ENCODE assay signal across 9 cellular contexts in the genomic region with DNA sequence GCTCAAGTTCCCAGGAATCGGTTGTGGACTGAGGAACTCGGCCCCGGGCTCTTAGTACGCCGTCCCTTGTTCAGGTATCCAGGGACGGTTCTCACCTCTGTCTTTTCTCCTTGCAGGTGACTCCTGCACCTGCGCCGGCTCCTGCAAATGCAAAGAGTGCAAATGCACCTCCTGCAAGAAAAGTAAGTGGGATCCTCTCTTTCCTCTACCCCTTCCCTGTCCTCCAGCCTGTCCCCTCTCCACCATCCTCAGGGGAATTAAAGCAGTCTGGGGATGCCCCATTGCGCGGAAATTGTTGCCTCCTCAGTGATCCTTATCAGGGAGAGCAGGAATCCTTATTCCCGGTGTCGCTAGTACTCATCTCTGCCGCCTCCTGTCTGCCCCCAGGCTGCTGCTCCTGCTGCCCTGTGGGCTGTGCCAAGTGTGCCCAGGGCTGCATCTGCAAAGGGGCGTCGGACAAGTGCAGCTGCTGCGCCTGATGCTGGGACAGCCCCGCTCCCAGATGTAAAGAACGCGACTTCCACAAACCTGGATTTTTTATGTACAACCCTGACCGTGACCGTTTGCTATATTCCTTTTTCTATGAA. TPM values are rescaled to one million over a fixed set of nuclear protein-coding genes. Genes with fewer than 3 reads are reported as not detected.
DNase-seq lines count a peak whose midpoint lies in the region; ATAC-seq, FAIRE-seq and TF ChIP-seq lines count a peak whose summit lies in the region.
"Had no signal": no experiment of that assay in that cellular context is flagged by ENCODE, and none has a peak within 500 bp of the region (broad histone marks: within the 10 kb centered on the region; RNA-seq: fewer than 3 reads in every experiment).

No MANE protein-coding gene starts in this region.

- no peaks in the 10 kb centered on the region for H3K36me3 ChIP-seq in bronchial epithelial cell (ENCODE audit: control insufficient read depth, insufficient read depth, low read length)
- H3K36me3 ChIP-seq in aorta (ENCODE audit: control insufficient read depth in 1 of 2, insufficient read depth in 2 of 2, low read length in 1 of 2), result no peaks in the 10 kb centered on the region

- intact Hi-C loops in aorta (cut with DNase I), result loop anchor here (1.0 to 10.0 kb wide), 3 partner anchors 17 to 94 kb away; partner anchors contain the start of gene MT1X (in 1 of the 2)

- H3K9me3 ChIP-seq in aorta (ENCODE audit: control insufficient read depth, low read length), result no peaks in the 10 kb centered on the region

- FAIRE-seq in bronchial epithelial cell (lab: Jason Lieb, UNC), result no peak

- peak overlapping the region; percentile 50 for H3K4me3 ChIP-seq in bronchial epithelial cell (ENCODE audit: low read depth, low read length)
- peak overlapping the region; percentile 60 to 96 for H3K4me3 ChIP-seq in aorta (ENCODE audit: low read length in 2 of 2)

- 1% methylated on average over 21 of the region's 21 CpGs for WGBS in aorta, 2 donors

- H3K27me3 ChIP-seq in bronchial epithelial cell (ENCODE audit: control insufficient read depth, insufficient read depth, low read length) (no peaks in the 10 kb centered on the region), aorta (ENCODE audit: control insufficient read depth in 1 of 2, insufficient read depth in 2 of 2, low read length in 1 of 2) (no peaks in the 10 kb centered on the region)

- DNase-seq in DMS53 treated with DMSO at 0.1 percent for 48 hours (lab: John Stamatoyannopoulos, UW; ENCODE audit: unreplicated experiment) (peak; percentile 61), M059J (ENCODE audit: low read depth) (peak; percentile 53), bronchial epithelial cell (ENCODE audit: low read depth) (peak; percentile 7), mesenteric fat pad (ENCODE audit: low spot score) (peak; percentile 89), aorta (no peak)
- no peak for DNase-seq in NK-92 treated with Interleukin-12 subunit alpha and Interleukin-12 subunit beta, amount 100 ng/mL, for 24 hours (lab: John Stamatoyannopoulos, UW)

- peaks cover 0 to 5% of the 10 kb centered on the region in 2 donors for H3K4me1 ChIP-seq in aorta (ENCODE audit: control insufficient read depth in 1 of 2, insufficient read depth in 2 of 2, low read length in 2 of 2)

- no peak for TF ChIP-seq CTCF in bronchial epithelial cell (IDR thresholded peaks at IDR 0.05; ENCODE audit: insufficient read depth, low read length, severe bottlenecking)

- H3K27ac ChIP-seq in aorta (ENCODE audit: low read depth in 1 of 2, low read length in 2 of 2), result peak overlapping the region; percentile 15 to 19

- ATAC-seq in aorta (ENCODE audit: low FRiP score) (no peak), HG02759 (IDR thresholded peaks at IDR 0.05; ENCODE audit: unreplicated experiment) (no peak), GM18870 (IDR thresholded peaks at IDR 0.05; ENCODE audit: unreplicated experiment) (no peak)

RNA-seq across cellular contexts. Expression of gene MT2A, which starts 0.6 kb away (rescaled TPM):
- total RNA-seq in M059J (2014; rRNA removed; shearing (Covaris generic)), result 521 and 535 TPM in 2 replicates
- total RNA-seq in bronchial epithelial cell (10.0 and 34.0 TPM in 2 replicates), mesenteric fat pad (2,392 TPM), aorta (1,000 to 10,000 TPM in 1 of 2 donors, 100 to 1,000 TPM in 1; 146 to 1,375 TPM)
- 1,000 to 10,000 TPM in 1 of 2 donors, 100 to 1,000 TPM in 1; 320 to 1,681 TPM for polyA plus RNA-seq in aorta

RNA-seq across cellular contexts. Expression of gene MT1E, which starts 16.6 kb away (rescaled TPM):
- 89.2 and 89.4 TPM in 2 replicates for total RNA-seq in M059J (2014; rRNA removed; shearing (Covaris generic))
- total RNA-seq in bronchial epithelial cell, result 60.8 and 90.5 TPM in 2 replicates
- 410 TPM for total RNA-seq in mesenteric fat pad
- 100 to 1,000 TPM in 1 of 2 donors, 10 to 100 TPM in 1; 47.8 to 355 TPM for total RNA-seq in aorta
- 100 to 1,000 TPM; 185 to 606 TPM for polyA plus RNA-seq in aorta

RNA-seq across cellular contexts. Expression of gene MT3, which starts 19.6 kb away (rescaled TPM):
- not detected in 2 replicates for total RNA-seq in M059J (2014; rRNA removed; shearing (Covaris generic))
- total RNA-seq in bronchial epithelial cell (not detected in 2 replicates), mesenteric fat pad (not detected), aorta (1 to 10 TPM in 1 of 2 donors, not detected in 1; 1.6 TPM)
- not detected for polyA plus RNA-seq in aorta

RNA-seq across cellular contexts. Expression of gene MT1M, which starts 23.5 kb away (rescaled TPM):
- total RNA-seq in M059J (2014; rRNA removed; shearing (Covaris generic)), result 0.22 and 1.4 TPM in 2 replicates
- total RNA-seq in bronchial epithelial cell (0.26 TPM in 1 of 2 replicates, not detected in the other), mesenteric fat pad (367 TPM), aorta (100 to 1,000 TPM in 1 of 2 donors, 10 to 100 TPM in 1; 11.8 to 129 TPM)
- polyA plus RNA-seq in aorta, result 10 to 100 TPM; 40.1 to 72.2 TPM
- total RNA-seq: T-helper 1 cell treated with Interleukin-12 subunit alpha and Interleukin-12 subunit beta and Interleukin-4 antibody, amounts not matched to agents 30 ng/mL and 1 ng/mL, for 36 hours had no signal

RNA-seq across cellular contexts. Expression of gene MT1A, which starts 29.5 kb away (rescaled TPM):
- total RNA-seq in M059J (2014; rRNA removed; shearing (Covaris generic)), result 9.6 TPM in 1 of 2 replicates, not detected in the other
- total RNA-seq in bronchial epithelial cell, result not detected in 2 replicates
- 769 TPM for total RNA-seq in mesenteric fat pad
- 10 to 100 TPM in 1 of 2 donors, 1 to 10 TPM in 1; 4.6 to 82.2 TPM for total RNA-seq in aorta
- 10 to 100 TPM in 1 of 2 donors, 1 to 10 TPM in 1; 7.0 to 16.2 TPM for polyA plus RNA-seq in aorta
- total RNA-seq: T-helper 1 cell treated with Interleukin-12 subunit alpha and Interleukin-12 subunit beta and Interleukin-4 antibody, amounts not matched to agents 30 ng/mL and 1 ng/mL, for 36 hours had no signal

Comparison
In these comparisons a context has a peak if more than half of its experiments do, and no peak if none do; other contexts are left out.
1. DNase-seq: peak in DMS53 treated with DMSO at 0.1 percent for 48 hours (single experiment), M059J (single experiment), bronchial epithelial cell (single experiment) and mesenteric fat pad (single experiment); none in aorta (0 of 2) and NK-92 treated with Interleukin-12 subunit alpha and Interleukin-12 subunit beta, amount 100 ng/mL, for 24 hours (single experiment).